18 cellular contexts compared by ENCODE assay signal in genomic region chr22:43298062-43298801, GRCh38. TPM values are rescaled to one million over a fixed set of nuclear protein-coding genes. Genes with fewer than 3 reads are reported as not detected.
A peak's percentile ranks its signal among the peaks of the same experiment; 100 is the strongest.
DNase-seq lines count a peak whose midpoint lies in the region; ATAC-seq, FAIRE-seq and TF ChIP-seq lines count a peak whose summit lies in the region.
"Had no signal": no experiment of that assay in that cellular context is flagged by ENCODE, and none has a peak within 500 bp of the region (broad histone marks: within the 10 kb centered on the region; RNA-seq: fewer than 3 reads in every experiment).

No MANE protein-coding gene starts in this region.

- peaks cover 8% of the 10 kb centered on the region for H3K27me3 Mint-ChIP-seq in brain
- H3K27me3 Mint-ChIP-seq: activated naive CD4-positive, alpha-beta T cell treated with anti-CD3 and anti-CD28 coated beads, Interleukin-2, amount 50 U/mL, for 24 hours had no signal

- H3K4me1 ChIP-seq in HEK293 (ENCODE audit: control insufficient read depth, insufficient read depth, low read length), result no peaks in the 10 kb centered on the region
- H3K4me1 ChIP-seq in kidney (ENCODE audit: control insufficient read depth in 1 of 2, insufficient read depth in 1 of 2, low read depth in 1 of 2, low read length in 2 of 2), result peaks cover 20 to 28% of the 10 kb centered on the region in 2 donors
- peaks cover 0 to 45% (median 13%) of the 10 kb centered on the region in 4 donors for H3K4me1 ChIP-seq in tibial artery

- no peak for ATAC-seq in GM19035 (IDR thresholded peaks at IDR 0.05; ENCODE audit: unreplicated experiment)
- ATAC-seq: body of pancreas; Panc1; stimulated activated naive B cell treated with anti-CD40 and anti-IgM and Interleukin-4, amounts not matched to agents 10 μg/mL and 1 μg/mL and 100 μg/mL, for 72 hours had no signal

- intact Hi-C loops in kidney (cut with DNase I), result no loop called here
- intact Hi-C loops in tibial artery (cut with DNase I; ENCODE audit: low total_unique reads), result no loop called here

- peak overlapping the region in 1 of 2 donors; percentile 19 for H3K9ac ChIP-seq in kidney (ENCODE audit: low read length in 2 of 2)

- DNase-seq in kidney, result no peak
- DNase-seq in tibial artery, result no peak
- no peak for DNase-seq in activated naive CD4-positive, alpha-beta T cell (lab: John Stamatoyannopoulos, UW)
- no peak for DNase-seq in SKM-1 (lab: John Stamatoyannopoulos, UW; ENCODE audit: unreplicated experiment)
- DNase-seq: activated CD4-positive, alpha-beta T cell treated with anti-CD3 and anti-CD28 coated beads, Interleukin-2, amount 50 U/mL, for 48 hours; body of pancreas; Calu3; islet precursor cell; mesendoderm; NCI-H1105; stimulated activated naive B cell treated with anti-CD40 and anti-IgM and Interleukin-4, amounts not matched to agents 10 μg/mL and 1 μg/mL and 100 μg/mL, for 72 hours; SW 1271 had no signal

- peaks cover 0 to 2% (median 0%) of the 10 kb centered on the region in 5 experiments for H3K9me3 Mint-ChIP-seq in brain
- H3K9me3 Mint-ChIP-seq: activated naive CD4-positive, alpha-beta T cell treated with anti-CD3 and anti-CD28 coated beads, Interleukin-2, amount 50 U/mL, for 24 hours; stimulated activated naive B cell treated with anti-CD40 and anti-IgM and Interleukin-4, amounts not matched to agents 10 μg/mL and 1 μg/mL and 100 μg/mL, for 72 hours had no signal

- H3K4me1 Mint-ChIP-seq in brain, result peaks cover 91% of the 10 kb centered on the region
- H3K4me1 Mint-ChIP-seq: activated naive CD4-positive, alpha-beta T cell treated with anti-CD3 and anti-CD28 coated beads, Interleukin-2, amount 50 U/mL, for 24 hours; stimulated activated naive B cell treated with anti-CD40 and anti-IgM and Interleukin-4, amounts not matched to agents 10 μg/mL and 1 μg/mL and 100 μg/mL, for 72 hours had no signal

- H3K36me3 ChIP-seq in HEK293 (ENCODE audit: control insufficient read depth in 2 of 2, insufficient read depth in 1 of 2, low read length in 2 of 2), result no peaks in the 10 kb centered on the region
- H3K36me3 ChIP-seq in kidney (ENCODE audit: control insufficient read depth in 1 of 2, insufficient read depth in 2 of 2, low read length in 2 of 2), result no peaks in the 10 kb centered on the region
- no peaks in the 10 kb centered on the region for H3K36me3 ChIP-seq in tibial artery

- CTCF ChIA-PET in HEK293 (lab: Yijun Ruan, JAX), result interaction anchor here (2.8 kb wide), 1 partner anchor 24 kb away, joined by 10 read pairs; no protein-coding TSS in a partner anchor

- no peaks in the 10 kb centered on the region for H3K9me3 ChIP-seq in HEK293 (ENCODE audit: control insufficient read depth, insufficient read depth, low read depth, low read length)
- no peaks in the 10 kb centered on the region for H3K9me3 ChIP-seq in kidney (ENCODE audit: control insufficient read depth in 1 of 2, low read length in 2 of 2)
- no peaks in the 10 kb centered on the region for H3K9me3 ChIP-seq in tibial artery
- H3K9me3 ChIP-seq: body of pancreas had no signal

- peak overlapping the region in 1 of 5 experiments; percentile 71 for H3K4me3 Mint-ChIP-seq in brain
- H3K4me3 Mint-ChIP-seq: activated naive CD4-positive, alpha-beta T cell treated with anti-CD3 and anti-CD28 coated beads, Interleukin-2, amount 50 U/mL, for 24 hours; stimulated activated naive B cell treated with anti-CD40 and anti-IgM and Interleukin-4, amounts not matched to agents 10 μg/mL and 1 μg/mL and 100 μg/mL, for 72 hours had no signal

- H3K27ac ChIP-seq in HEK293 (ENCODE audit: extremely low read depth, low read depth, low read length), result no peak overlapping the region
- H3K27ac ChIP-seq in kidney (ENCODE audit: low read depth in 2 of 2, low read length in 2 of 2), result peak overlapping the region; percentile 59 to 84
- H3K27ac ChIP-seq in tibial artery, result peak overlapping the region; percentile 32 to 60
- H3K27ac ChIP-seq: body of pancreas, HL-60 had no signal

- H3K27me3 ChIP-seq in tibial artery, result no peaks in the 10 kb centered on the region
- H3K27me3 ChIP-seq: body of pancreas had no signal

- H3K27ac Mint-ChIP-seq in brain, result peak overlapping the region in 4 of 5 experiments; percentile 40 to 98 (median 79)
- H3K27ac Mint-ChIP-seq: activated naive CD4-positive, alpha-beta T cell treated with anti-CD3 and anti-CD28 coated beads, Interleukin-2, amount 50 U/mL, for 24 hours; stimulated activated naive B cell treated with anti-CD40 and anti-IgM and Interleukin-4, amounts not matched to agents 10 μg/mL and 1 μg/mL and 100 μg/mL, for 72 hours had no signal

- no peak for FAIRE-seq in kidney (lab: Jason Lieb, UNC)

- POLR2A ChIA-PET in HEK293 (lab: Yijun Ruan, JAX), result interaction anchor here (0.9 kb wide), 1 partner anchor 8 kb away, joined by 3 read pairs; no protein-coding TSS in a partner anchor

- peaks cover 8% of the 10 kb centered on the region for H3K36me3 Mint-ChIP-seq in brain
- H3K36me3 Mint-ChIP-seq: activated naive CD4-positive, alpha-beta T cell treated with anti-CD3 and anti-CD28 coated beads, Interleukin-2, amount 50 U/mL, for 24 hours; stimulated activated naive B cell treated with anti-CD40 and anti-IgM and Interleukin-4, amounts not matched to agents 10 μg/mL and 1 μg/mL and 100 μg/mL, for 72 hours had no signal

- H3K4me3 ChIP-seq in HEK293 (ENCODE audit: low read depth, low read length) (no peak overlapping the region), kidney (ENCODE audit: low read length in 2 of 2) (no peak overlapping the region), tibial artery (no peak overlapping the region)
- H3K4me3 ChIP-seq: body of pancreas had no signal

- TF ChIP-seq CTCF in HEK293 (tag by site-specific recombination; IDR thresholded peaks at IDR 0.05), result 0 out of 2 replicates have a peak, but pooled peaks have one; percentile 11
- TF ChIP-seq CTCF in brain (conservative IDR thresholded peaks at IDR 0.05), result no peak
- no peak for TF ChIP-seq CTCF in kidney (IDR thresholded peaks at IDR 0.05; ENCODE audit: borderline replicate concordance, extremely low read depth, insufficient read depth)
- no peak for TF ChIP-seq CTCF in tibial artery (IDR thresholded peaks at IDR 0.05)

TF ChIP-seq in HEK293, 187 proteins besides CTCF, POLR2A, EP300 and RAD21:
- TF ChIP-seq BCL6B (tag by site-specific recombination; IDR thresholded peaks at IDR 0.05), result no peak
- no peak for TF ChIP-seq ZNF132 (tag by site-specific recombination; IDR thresholded peaks at IDR 0.05; ENCODE audit: borderline replicate concordance)
- TF ChIP-seq ZNF768 (tag by site-specific recombination; IDR thresholded peaks at IDR 0.05), result no peak
- TF ChIP-seq ZNF544 (tag by site-specific recombination; IDR thresholded peaks at IDR 0.05), result no peak
- no peak for TF ChIP-seq ZNF626 (tag by site-specific recombination; IDR thresholded peaks at IDR 0.05)
- TF ChIP-seq EGR2 (tag by site-specific recombination; IDR thresholded peaks at IDR 0.05; ENCODE audit: low read depth), result no peak

RNA-seq across cellular contexts. Expression of gene SCUBE1, which starts 44.9 kb away (rescaled TPM):
- 0.29 TPM for polyA plus RNA-seq in brain (ENCODE audit: insufficient read depth, low read depth, low replicate concordance)
- 7.1 TPM for total RNA-seq in kidney
- 2.3 TPM for polyA plus RNA-seq in kidney (ENCODE audit: insufficient read depth, low read depth, low replicate concordance)
